In genomic region chr6:139951172-139951571, GRCh38 we compare ENCODE assay signal across 22 cellular contexts.
DNase-seq lines count a peak whose midpoint lies in the region; ATAC-seq and TF ChIP-seq lines count a peak whose summit lies in the region.
"Had no signal": no experiment of that assay in that cellular context is flagged by ENCODE, and none has a peak within 500 bp of the region (broad histone marks: within the 10 kb centered on the region; RNA-seq: fewer than 3 reads in every experiment).

No MANE protein-coding gene starts in this region.

- H3K4me2 ChIP-seq in SK-N-SH, result no peak overlapping the region
- H3K4me2 ChIP-seq: BLaER1 had no signal

- H3K36me3 ChIP-seq in SK-N-SH (replicated peaks in 1 of 2; ENCODE audit: control insufficient read depth in 1 of 2, insufficient read depth in 2 of 2, low read length in 1 of 2), result no peaks in the 10 kb centered on the region
- H3K36me3 ChIP-seq in left ventricle myocardium inferior, result no peaks in the 10 kb centered on the region
- H3K36me3 ChIP-seq: BE2C, BLaER1 had no signal

- no peak for TF ChIP-seq EP300 in SK-N-SH (IDR thresholded peaks at IDR 0.05; ENCODE audit: borderline replicate concordance in 1 of 2, low read depth in 1 of 2, low read length in 1 of 2)

- no peak for TF ChIP-seq RAD21 in SK-N-SH (IDR thresholded peaks at IDR 0.05; ENCODE audit: low read length)

- H3K9me3 ChIP-seq in SK-N-SH (peaks cover 9% of the 10 kb centered on the region), left ventricle myocardium inferior (replicated peaks) (peaks cover 53% of the 10 kb centered on the region)
- H3K9me3 ChIP-seq: BE2C, BLaER1 had no signal

- TF ChIP-seq CTCF in SK-N-SH (IDR thresholded peaks at IDR 0.05) (no peak), left ventricle myocardium inferior (IDR thresholded peaks at IDR 0.05; ENCODE audit: borderline replicate concordance) (no peak)

- H3F3A ChIP-seq in SK-N-SH (replicated peaks; ENCODE audit: insufficient read depth), result peaks cover 4% of the 10 kb centered on the region

- H3K27me3 ChIP-seq in SK-N-SH (ENCODE audit: insufficient read depth) (no peaks in the 10 kb centered on the region), left ventricle myocardium inferior (ENCODE audit: low read depth) (no peaks in the 10 kb centered on the region)
- H3K27me3 ChIP-seq: BE2C, BLaER1 had no signal

- CTCF ChIA-PET in SK-N-SH (lab: Yijun Ruan, JAX), result interaction anchor here (1.2 kb wide), 1 partner anchor 21 kb away, joined by 3 read pairs; no protein-coding TSS in a partner anchor

- H2AFZ ChIP-seq in SK-N-SH (ENCODE audit: low read depth), result no peak overlapping the region

- DNase-seq in SK-N-SH (no peak), NCI-H69 (lab: John Stamatoyannopoulos, UW) (peak; percentile 22), left ventricle myocardium inferior (no peak)
- DNase-seq: 8988T; ACHN; BE2C; C1 segment of cervical spinal cord; CD4-positive, alpha-beta memory T cell; CD4-positive, CD25-positive, alpha-beta regulatory T cell; CD8-positive, alpha-beta memory T cell; COR-L47; DMS 273 treated with DMSO at 0.1 percent for 48 hours; DMS153; DMS53; DMS79; DND-41; EL; GDM1 had no signal

- no peak for ATAC-seq in SK-N-SH treated with all-trans-retinoic acid at 6 μM for 48 hours
- no peak for ATAC-seq in GM21576 (IDR thresholded peaks at IDR 0.05; ENCODE audit: unreplicated experiment)
- ATAC-seq: GM12878 had no signal

- no peak overlapping the region for H3K4me3 ChIP-seq in SK-N-SH (ENCODE audit: low read depth in 2 of 2, low read length in 1 of 2)
- H3K4me3 ChIP-seq in left ventricle myocardium inferior, result no peak overlapping the region
- H3K4me3 ChIP-seq: BLaER1, GM12878 had no signal

- H3K9me2 ChIP-seq in SK-N-SH, result no peaks in the 10 kb centered on the region

- intact Hi-C loops in left ventricle myocardium inferior (cut with micrococcal nuclease), result no loop called here

- H3K4me1 ChIP-seq in SK-N-SH (ENCODE audit: control insufficient read depth in 1 of 2, insufficient read depth in 2 of 2, low read depth in 1 of 2, low read length in 1 of 2) (no peaks in the 10 kb centered on the region), left ventricle myocardium inferior (no peaks in the 10 kb centered on the region)
- H3K4me1 ChIP-seq: BE2C, BLaER1 had no signal

- POLR2A ChIA-PET in SK-N-SH (lab: Yijun Ruan, JAX), result no interaction called here

- 79% methylated on average over 3 of the region's 3 CpGs for WGBS in SK-N-SH (ENCODE audit: low lambda C conversion rate)

- H3K9ac ChIP-seq in SK-N-SH, result no peak overlapping the region
- H3K9ac ChIP-seq: BLaER1 had no signal

- H3K27ac ChIP-seq in SK-N-SH (ENCODE audit: low read depth in 2 of 2, low read length in 1 of 2), result no peak overlapping the region
- H3K27ac ChIP-seq in left ventricle myocardium inferior (replicated peaks), result no peak overlapping the region
- H3K27ac ChIP-seq: BLaER1 had no signal

- no peaks in the 10 kb centered on the region for H3K79me2 ChIP-seq in SK-N-SH (ENCODE audit: insufficient read depth)

- H4K20me1 ChIP-seq in SK-N-SH (ENCODE audit: insufficient read depth), result no peaks in the 10 kb centered on the region
- H4K20me1 ChIP-seq: BLaER1 had no signal

TF ChIP-seq in SK-N-SH treated with all-trans-retinoic acid at 6 μM for 48 hours, 23 proteins besides CTCF, POLR2A, EP300 and RAD21:
- TF ChIP-seq CSDC2 (CRISPR knock-in tag; IDR thresholded peaks at IDR 0.05) (no peak), ZNF8 (CRISPR knock-in tag; IDR thresholded peaks at IDR 0.05) (peak; percentile 50), ZFP30 (CRISPR knock-in tag; IDR thresholded peaks at IDR 0.05) (no peak)
- TF ChIP-seq, protein P1, sequence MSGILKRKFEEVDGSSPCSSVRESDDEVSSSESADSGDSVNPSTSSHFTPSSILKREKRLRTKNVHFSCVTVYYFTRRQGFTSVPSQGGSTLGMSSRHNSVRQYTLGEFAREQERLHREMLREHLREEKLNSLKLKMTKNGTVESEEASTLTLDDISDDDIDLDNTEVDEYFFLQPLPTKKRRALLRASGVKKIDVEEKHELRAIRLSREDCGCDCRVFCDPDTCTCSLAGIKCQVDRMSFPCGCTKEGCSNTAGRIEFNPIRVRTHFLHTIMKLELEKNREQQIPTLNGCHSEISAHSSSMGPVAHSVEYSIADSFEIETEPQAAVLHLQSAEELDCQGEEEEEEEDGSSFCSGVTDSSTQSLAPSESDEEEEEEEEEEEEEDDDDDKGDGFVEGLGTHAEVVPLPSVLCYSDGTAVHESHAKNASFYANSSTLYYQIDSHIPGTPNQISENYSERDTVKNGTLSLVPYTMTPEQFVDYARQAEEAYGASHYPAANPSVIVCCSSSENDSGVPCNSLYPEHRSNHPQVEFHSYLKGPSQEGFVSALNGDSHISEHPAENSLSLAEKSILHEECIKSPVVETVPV (CRISPR knock-in tag; IDR thresholded peaks at IDR 0.05), result no peak

TF ChIP-seq in SK-N-SH, 30 proteins besides CTCF, POLR2A, EP300 and RAD21:
- TF ChIP-seq, protein P2, sequence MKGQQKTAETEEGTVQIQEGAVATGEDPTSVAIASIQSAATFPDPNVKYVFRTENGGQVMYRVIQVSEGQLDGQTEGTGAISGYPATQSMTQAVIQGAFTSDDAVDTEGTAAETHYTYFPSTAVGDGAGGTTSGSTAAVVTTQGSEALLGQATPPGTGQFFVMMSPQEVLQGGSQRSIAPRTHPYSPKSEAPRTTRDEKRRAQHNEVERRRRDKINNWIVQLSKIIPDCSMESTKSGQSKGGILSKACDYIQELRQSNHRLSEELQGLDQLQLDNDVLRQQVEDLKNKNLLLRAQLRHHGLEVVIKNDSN (IDR thresholded peaks at IDR 0.05; ENCODE audit: borderline replicate concordance, low read depth), result no peak
- no peak for TF ChIP-seq TEAD4 (IDR thresholded peaks at IDR 0.05; ENCODE audit: borderline replicate concordance, insufficient read depth)
- TF ChIP-seq RXRA (IDR thresholded peaks at IDR 0.05; ENCODE audit: borderline replicate concordance, low read depth), result no peak
- TF ChIP-seq TCF12 (IDR thresholded peaks at IDR 0.05), result no peak
- no peak for TF ChIP-seq NFIC (IDR thresholded peaks at IDR 0.05; ENCODE audit: borderline replicate concordance)
- no peak for TF ChIP-seq TAF1 (IDR thresholded peaks at IDR 0.05; ENCODE audit: borderline replicate concordance, low read depth, low read length)
- TF ChIP-seq RCOR1 (IDR thresholded peaks at IDR 0.05; ENCODE audit: low read length), result no peak
- TF ChIP-seq MAX (IDR thresholded peaks at IDR 0.05; ENCODE audit: low read depth), result no peak
- TF ChIP-seq GABPA (IDR thresholded peaks at IDR 0.05; ENCODE audit: low read depth), result no peak
- TF ChIP-seq FOXM1 (IDR thresholded peaks at IDR 0.05; ENCODE audit: low read depth), result no peak
- no peak for TF ChIP-seq FOSL2 (IDR thresholded peaks at IDR 0.05; ENCODE audit: borderline replicate concordance, low read depth)
- no peak for TF ChIP-seq YY1 (IDR thresholded peaks at IDR 0.05; ENCODE audit: low read depth)
- TF ChIP-seq EZH2phosphoT487 (IDR thresholded peaks at IDR 0.05; ENCODE audit: borderline replicate concordance, low read depth), result no peak
- TF ChIP-seq SIN3A (IDR thresholded peaks at IDR 0.05; ENCODE audit: borderline replicate concordance, low read depth, low read length), result no peak
- no peak for TF ChIP-seq ZBTB33 (IDR thresholded peaks at IDR 0.05; ENCODE audit: borderline replicate concordance, low read depth)
- TF ChIP-seq PBX3 (IDR thresholded peaks at IDR 0.05), result no peak
- TF ChIP-seq USF2 (IDR thresholded peaks at IDR 0.05; ENCODE audit: borderline replicate concordance, low read depth, low read length), result no peak
